ENCODE assay signal across 8 cellular contexts in the genomic region with DNA sequence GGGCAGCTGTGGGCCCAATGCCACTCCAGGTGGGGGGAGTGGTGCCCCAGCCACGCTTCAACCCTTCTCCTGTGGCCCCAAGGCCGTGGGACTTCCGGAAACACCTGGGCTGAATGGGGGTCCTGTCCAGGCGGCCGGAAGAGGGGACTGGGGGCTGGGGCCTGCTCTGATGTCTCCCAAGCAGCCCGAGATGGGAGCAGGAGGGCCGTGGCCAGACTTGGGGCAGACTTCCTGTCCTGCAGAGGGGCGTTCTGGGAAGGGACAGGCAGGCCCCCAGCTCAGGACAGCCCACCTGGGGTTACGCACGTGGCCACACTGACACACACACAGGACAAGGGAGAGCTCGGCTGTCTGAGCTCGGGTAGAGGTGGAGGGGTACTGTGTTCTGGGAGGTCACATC.
"Had no signal": no experiment of that assay in that cellular context is flagged by ENCODE, and none has a peak within 500 bp of the region (broad histone marks: within the 10 kb centered on the region; RNA-seq: fewer than 3 reads in every experiment).

No MANE protein-coding gene starts in this region.

- DNase-seq: H9, HCEC 1CT, KBM-7 had no signal

- ATAC-seq: GM23338, HepG2 had no signal

- H3K4me2 ChIP-seq: GM23338 had no signal

- FAIRE-seq: H1, H54, HepG2 had no signal

- H3K4me3 ChIP-seq: GM23338 had no signal

- H3K27ac ChIP-seq: HL-60 had no signal

- H2AFZ ChIP-seq: GM23338 had no signal
